ENCODE assay signal across 1 cellular context in the genomic region with DNA sequence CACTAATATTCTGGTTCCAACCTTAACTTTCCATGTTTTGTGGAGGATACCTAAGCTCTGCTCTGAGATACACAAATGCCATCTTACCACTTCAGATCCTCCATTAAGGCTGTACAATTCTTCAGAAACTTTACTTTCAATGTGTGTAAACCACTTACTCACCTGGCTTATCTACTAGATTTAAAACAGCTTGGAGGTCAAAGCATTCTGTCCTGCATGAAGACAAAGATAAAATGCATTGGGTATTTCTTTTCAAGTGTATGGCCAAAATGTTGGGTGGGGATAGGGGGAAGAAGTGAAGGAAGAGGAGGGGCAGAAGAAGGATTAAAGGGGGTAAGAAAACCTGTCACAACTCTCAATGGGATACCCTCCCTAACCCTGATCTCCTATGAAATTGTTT.
TF ChIP-seq lines count a peak whose summit lies in the region.

No MANE protein-coding gene starts in this region.

TF ChIP-seq in HEK293, 187 proteins besides CTCF, POLR2A, EP300 and RAD21 (continued from another document):
- TF ChIP-seq, protein P1, sequence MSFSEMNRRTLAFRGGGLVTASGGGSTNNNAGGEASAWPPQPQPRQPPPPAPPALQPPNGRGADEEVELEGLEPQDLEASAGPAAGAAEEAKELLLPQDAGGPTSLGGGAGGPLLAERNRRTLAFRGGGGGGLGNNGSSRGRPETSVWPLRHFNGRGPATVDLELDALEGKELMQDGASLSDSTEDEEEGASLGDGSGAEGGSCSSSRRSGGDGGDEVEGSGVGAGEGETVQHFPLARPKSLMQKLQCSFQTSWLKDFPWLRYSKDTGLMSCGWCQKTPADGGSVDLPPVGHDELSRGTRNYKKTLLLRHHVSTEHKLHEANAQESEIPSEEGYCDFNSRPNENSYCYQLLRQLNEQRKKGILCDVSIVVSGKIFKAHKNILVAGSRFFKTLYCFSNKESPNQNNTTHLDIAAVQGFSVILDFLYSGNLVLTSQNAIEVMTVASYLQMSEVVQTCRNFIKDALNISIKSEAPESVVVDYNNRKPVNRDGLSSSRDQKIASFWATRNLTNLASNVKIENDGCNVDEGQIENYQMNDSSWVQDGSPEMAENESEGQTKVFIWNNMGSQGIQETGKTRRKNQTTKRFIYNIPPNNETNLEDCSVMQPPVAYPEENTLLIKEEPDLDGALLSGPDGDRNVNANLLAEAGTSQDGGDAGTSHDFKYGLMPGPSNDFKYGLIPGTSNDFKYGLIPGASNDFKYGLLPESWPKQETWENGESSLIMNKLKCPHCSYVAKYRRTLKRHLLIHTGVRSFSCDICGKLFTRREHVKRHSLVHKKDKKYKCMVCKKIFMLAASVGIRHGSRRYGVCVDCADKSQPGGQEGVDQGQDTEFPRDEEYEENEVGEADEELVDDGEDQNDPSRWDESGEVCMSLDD (tag by site-specific recombination; IDR thresholded peaks at IDR 0.05): no peak
- no peak for TF ChIP-seq ZNF610 (tag by site-specific recombination; IDR thresholded peaks at IDR 0.05; ENCODE audit: borderline replicate concordance)
